Comparison of ENCODE assay signal across 9 cellular contexts in the genomic region with DNA sequence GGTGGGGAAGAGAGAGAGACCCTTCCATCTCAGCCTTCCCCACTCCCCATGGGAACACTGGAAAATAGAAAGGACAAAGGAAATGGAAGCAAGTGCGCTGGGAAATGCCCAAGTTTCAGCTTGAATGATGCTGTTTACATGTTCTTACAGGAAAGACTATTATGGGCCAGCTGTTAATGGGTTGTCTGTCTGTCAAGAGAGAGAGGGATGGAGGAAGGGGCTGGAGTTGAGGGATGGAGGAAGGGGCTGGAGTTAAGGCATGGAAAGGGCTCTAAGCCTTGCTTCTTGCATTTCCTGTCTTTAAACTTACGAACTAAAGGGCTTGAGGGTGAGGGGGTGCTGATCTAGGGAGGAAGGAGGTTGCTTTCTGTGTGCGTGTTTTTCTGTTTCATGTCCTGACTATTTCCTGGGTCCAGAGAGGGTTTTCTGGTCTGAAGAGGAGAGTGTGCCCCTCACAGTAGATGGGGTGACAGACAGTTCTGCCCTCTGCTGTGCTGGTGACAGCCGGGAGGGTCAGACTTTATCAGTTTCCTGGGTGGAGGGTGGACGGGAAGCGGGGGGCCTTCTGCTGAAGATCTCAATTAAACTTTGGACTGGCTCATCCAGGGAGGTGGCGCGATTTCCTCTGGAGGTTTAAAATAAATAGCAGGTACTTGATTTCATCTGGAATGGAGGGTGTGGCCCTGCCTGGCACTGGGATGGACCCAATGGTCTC. TPM values are rescaled to one million over a fixed set of nuclear protein-coding genes. Genes with fewer than 3 reads are reported as not detected.
DNase-seq lines count a peak whose midpoint lies in the region; ATAC-seq lines count a peak whose summit lies in the region.
"Had no signal": no experiment of that assay in that cellular context is flagged by ENCODE, and none has a peak within 500 bp of the region (broad histone marks: within the 10 kb centered on the region; RNA-seq: fewer than 3 reads in every experiment).

No MANE protein-coding gene starts in this region.

- H3K36me3 Mint-ChIP-seq in activated T-cell treated with anti-CD3 and anti-CD28 coated beads, Interleukin-2, amount 50 U/mL, for 24 hours (ENCODE audit: low read depth) = peaks cover 3% of the 10 kb centered on the region
- H3K36me3 Mint-ChIP-seq in activated naive CD8-positive, alpha-beta T cell treated with anti-CD3 and anti-CD28 coated beads, Interleukin-2, amount 10 ng/mL, durations not matched to agents 7 days and 5 days = peaks cover 3% of the 10 kb centered on the region
- no peaks in the 10 kb centered on the region for H3K36me3 Mint-ChIP-seq in memory B cell

- H3K4me3 Mint-ChIP-seq in activated T-cell treated with anti-CD3 and anti-CD28 coated beads, Interleukin-2, amount 50 U/mL, for 24 hours = no peak overlapping the region
- peak overlapping the region; percentile 31 for H3K4me3 Mint-ChIP-seq in activated naive CD8-positive, alpha-beta T cell treated with anti-CD3 and anti-CD28 coated beads, Interleukin-2, amount 10 ng/mL, durations not matched to agents 7 days and 5 days
- no peak overlapping the region for H3K4me3 Mint-ChIP-seq in memory B cell

- ATAC-seq in activated naive CD8-positive, alpha-beta T cell treated with anti-CD3 and anti-CD28 coated beads, Interleukin-2, amount 10 ng/mL, durations not matched to agents 7 days and 5 days (ENCODE audit: low read depth) = peak; percentile 70
- ATAC-seq in memory B cell (ENCODE audit: low read depth) (no peak), GM21717 (IDR thresholded peaks at IDR 0.05; ENCODE audit: unreplicated experiment) (no peak)
- ATAC-seq: pancreas had no signal

- H3K4me1 ChIP-seq in thymus (ENCODE audit: control insufficient read depth, insufficient read depth, low read length) = peaks cover 11% of the 10 kb centered on the region
- H3K4me1 ChIP-seq: pancreas had no signal

- H3K9me3 ChIP-seq in thymus (ENCODE audit: control insufficient read depth) = no peaks in the 10 kb centered on the region
- H3K9me3 ChIP-seq: pancreas had no signal

- H3K9me3 Mint-ChIP-seq in activated T-cell treated with anti-CD3 and anti-CD28 coated beads, Interleukin-2, amount 50 U/mL, for 24 hours = peaks cover 3% of the 10 kb centered on the region
- H3K9me3 Mint-ChIP-seq in activated naive CD8-positive, alpha-beta T cell treated with anti-CD3 and anti-CD28 coated beads, Interleukin-2, amount 10 ng/mL, durations not matched to agents 7 days and 5 days = peaks cover 2% of the 10 kb centered on the region
- no peaks in the 10 kb centered on the region for H3K9me3 Mint-ChIP-seq in memory B cell

- peaks cover 4% of the 10 kb centered on the region for H3K36me3 ChIP-seq in thymus (ENCODE audit: control insufficient read depth, insufficient read depth)
- H3K36me3 ChIP-seq: pancreas had no signal

- H3K27ac Mint-ChIP-seq in activated T-cell treated with anti-CD3 and anti-CD28 coated beads, Interleukin-2, amount 50 U/mL, for 24 hours = peak overlapping the region; percentile 81
- H3K27ac Mint-ChIP-seq in activated naive CD8-positive, alpha-beta T cell treated with anti-CD3 and anti-CD28 coated beads, Interleukin-2, amount 10 ng/mL, durations not matched to agents 7 days and 5 days = peak overlapping the region; percentile 56
- H3K27ac Mint-ChIP-seq in memory B cell = peak overlapping the region; percentile 60

- POLR2A ChIA-PET in activated naive CD8-positive, alpha-beta T cell treated with anti-CD3 and anti-CD28 coated beads, Interleukin-2, amount 10 ng/mL, durations not matched to agents 7 days and 5 days (lab: Charles Lee) = no interaction called here

- WGBS in thymus = 79% methylated on average over 8 of the region's 8 CpGs

- no peak overlapping the region for H3K4me3 ChIP-seq in thymus (ENCODE audit: low read length)
- H3K4me3 ChIP-seq: pancreas had no signal

- no peak for DNase-seq in activated T-cell treated with anti-CD3 and anti-CD28 coated beads, Interleukin-2, amount 50 U/mL, for 24 hours
- no peak for DNase-seq in activated T-cell treated with anti-CD3 and anti-CD28 coated beads, Interleukin-2, amount 50 U/mL, for 48 hours
- DNase-seq in activated naive CD8-positive, alpha-beta T cell treated with anti-CD3 and anti-CD28 coated beads, Interleukin-2, amount 10 ng/mL, durations not matched to agents 7 days and 5 days = no peak
- DNase-seq in memory B cell (ENCODE audit: low spot score in 2 of 2) (no peak), NCI-H226 (no peak), SIG-M5 (lab: John Stamatoyannopoulos, UW) (no peak)
- DNase-seq: pancreas had no signal

- H3K27ac ChIP-seq in thymus (ENCODE audit: low read depth) = peak overlapping the region; percentile 65
- H3K27ac ChIP-seq: pancreas had no signal

- no peaks in the 10 kb centered on the region for H3K27me3 ChIP-seq in thymus (ENCODE audit: control insufficient read depth, insufficient read depth)
- H3K27me3 ChIP-seq: pancreas had no signal

- H3K27me3 Mint-ChIP-seq in activated T-cell treated with anti-CD3 and anti-CD28 coated beads, Interleukin-2, amount 50 U/mL, for 24 hours = no peaks in the 10 kb centered on the region
- H3K27me3 Mint-ChIP-seq in activated naive CD8-positive, alpha-beta T cell treated with anti-CD3 and anti-CD28 coated beads, Interleukin-2, amount 10 ng/mL, durations not matched to agents 7 days and 5 days = no peaks in the 10 kb centered on the region
- H3K27me3 Mint-ChIP-seq in memory B cell = no peaks in the 10 kb centered on the region

- H3K4me1 Mint-ChIP-seq in activated T-cell treated with anti-CD3 and anti-CD28 coated beads, Interleukin-2, amount 50 U/mL, for 24 hours (ENCODE audit: low read depth) = peaks cover 65% of the 10 kb centered on the region
- peaks cover 23% of the 10 kb centered on the region for H3K4me1 Mint-ChIP-seq in activated naive CD8-positive, alpha-beta T cell treated with anti-CD3 and anti-CD28 coated beads, Interleukin-2, amount 10 ng/mL, durations not matched to agents 7 days and 5 days
- H3K4me1 Mint-ChIP-seq in memory B cell = peaks cover 36% of the 10 kb centered on the region

RNA-seq across cellular contexts. Expression of gene GRK5, which starts 30.5 kb away (rescaled TPM):
- total RNA-seq in activated naive CD8-positive, alpha-beta T cell treated with anti-CD3 and anti-CD28 coated beads, Interleukin-2, amount 10 ng/mL, durations not matched to agents 7 days and 5 days = 10 to 100 TPM; 19.6 to 21.8 TPM
- polyA plus RNA-seq in thymus = 14.4 TPM

RNA-seq across cellular contexts. Expression of gene PRDX3, which starts 59.3 kb away (rescaled TPM):
- 10 to 100 TPM; 93.8 to 99.3 TPM for total RNA-seq in activated naive CD8-positive, alpha-beta T cell treated with anti-CD3 and anti-CD28 coated beads, Interleukin-2, amount 10 ng/mL, durations not matched to agents 7 days and 5 days
- 114 TPM for polyA plus RNA-seq in thymus
